31 cellular contexts compared by ENCODE assay signal in the genomic region with DNA sequence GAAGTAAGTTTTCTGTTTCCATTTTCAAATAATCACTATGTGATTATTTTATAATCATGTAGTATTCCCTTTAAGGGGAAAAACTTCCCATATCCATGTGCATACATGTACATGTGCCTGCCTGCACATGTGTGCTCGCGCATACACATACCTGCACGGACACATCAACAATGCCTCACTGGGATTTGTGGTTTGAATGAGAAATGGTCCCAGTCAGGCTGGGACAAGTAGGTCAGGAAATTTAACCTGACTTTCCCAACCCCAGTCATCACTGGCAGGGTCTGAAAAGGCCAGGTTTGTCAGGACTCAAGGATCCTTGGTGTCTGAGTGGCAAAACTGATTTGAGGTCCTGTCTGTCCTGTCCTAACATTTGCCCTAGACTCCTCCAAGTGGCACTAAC.
"Had no signal": no experiment of that assay in that cellular context is flagged by ENCODE, and none has a peak within 500 bp of the region (broad histone marks: within the 10 kb centered on the region; RNA-seq: fewer than 3 reads in every experiment).

No MANE protein-coding gene starts in this region.

- H3K27me3 ChIP-seq: adrenal gland, ascending aorta, ovary, sigmoid colon, suprapubic skin, tibial artery had no signal

- H3K36me3 Mint-ChIP-seq: activated CD4-positive, alpha-beta memory T cell treated with anti-CD3 and anti-CD28 coated beads for 36 hours; activated naive CD8-positive, alpha-beta T cell treated with anti-CD3 and anti-CD28 coated beads for 36 hours; brain; stimulated activated memory B cell treated with anti-CD40 and anti-IgM and Interleukin-4, amounts not matched to agents 10 μg/mL and 1 μg/mL and 100 μg/mL, for 72 hours had no signal

- H3K27ac Mint-ChIP-seq: activated CD4-positive, alpha-beta memory T cell treated with anti-CD3 and anti-CD28 coated beads for 36 hours; activated CD4-positive, alpha-beta T cell treated with anti-CD3 and anti-CD28 coated beads, Interleukin-2, amount 10 ng/mL, durations not matched to agents 24 days and 14 days; activated naive CD4-positive, alpha-beta T cell treated with anti-CD3 and anti-CD28 coated beads for 36 hours; activated naive CD8-positive, alpha-beta T cell treated with anti-CD3 and anti-CD28 coated beads for 36 hours; activated T-helper 1 cell treated with anti-CD3 and anti-CD28 coated beads, Interleukin-12 subunit alpha, Interleukin-12 subunit beta, Interleukin-2, Interleukin-4 antibody, amounts not matched to agents 30 ng/mL and 10 ng/mL and 1 ng/mL, durations not matched to agents 14 hours and 24 hours and 36 hours; brain; effector memory CD8-positive, alpha-beta T cell; stimulated activated memory B cell treated with anti-CD40 and anti-IgM and Interleukin-4, amounts not matched to agents 10 μg/mL and 1 μg/mL and 100 μg/mL, for 72 hours; T-helper 17 cell had no signal

- H3K27me3 Mint-ChIP-seq: activated CD4-positive, alpha-beta memory T cell treated with anti-CD3 and anti-CD28 coated beads for 36 hours had no signal

- H3K9me3 ChIP-seq: adrenal gland, ascending aorta, esophagus squamous epithelium, left ventricle myocardium inferior, ovary, prostate gland, sigmoid colon, suprapubic skin, tibial artery had no signal

- ATAC-seq: activated CD4-positive, CD25-positive, alpha-beta regulatory T cell treated with anti-CD3 and anti-CD28 coated beads, Interleukin-2, amount 50 U/mL, for 24 hours; effector memory CD8-positive, alpha-beta T cell; T-helper 17 cell had no signal

- H3K4me3 ChIP-seq: adrenal gland, ascending aorta, esophagus squamous epithelium, left ventricle myocardium inferior, lung, ovary, prostate gland, sigmoid colon, suprapubic skin, tibial artery had no signal

- H3K27ac ChIP-seq: adrenal gland, ascending aorta, esophagus squamous epithelium, left ventricle myocardium inferior, prostate gland, sigmoid colon, suprapubic skin, tibial artery, WERI-Rb-1 had no signal

- H3K4me3 Mint-ChIP-seq: activated CD4-positive, alpha-beta memory T cell treated with anti-CD3 and anti-CD28 coated beads for 36 hours; activated CD4-positive, alpha-beta T cell treated with anti-CD3 and anti-CD28 coated beads, Interleukin-2, amount 10 ng/mL, durations not matched to agents 24 days and 14 days; activated naive CD4-positive, alpha-beta T cell treated with anti-CD3 and anti-CD28 coated beads for 36 hours; activated naive CD8-positive, alpha-beta T cell treated with anti-CD3 and anti-CD28 coated beads for 36 hours; activated T-helper 1 cell treated with anti-CD3 and anti-CD28 coated beads, Interleukin-12 subunit alpha, Interleukin-12 subunit beta, Interleukin-2, Interleukin-4 antibody, amounts not matched to agents 30 ng/mL and 10 ng/mL and 1 ng/mL, durations not matched to agents 14 hours and 24 hours and 36 hours; brain; effector memory CD8-positive, alpha-beta T cell; stimulated activated memory B cell treated with anti-CD40 and anti-IgM and Interleukin-4, amounts not matched to agents 10 μg/mL and 1 μg/mL and 100 μg/mL, for 72 hours; T-helper 17 cell had no signal

- H3K4me1 Mint-ChIP-seq: activated CD4-positive, alpha-beta T cell treated with anti-CD3 and anti-CD28 coated beads, Interleukin-2, amount 10 ng/mL, durations not matched to agents 24 days and 14 days; brain; stimulated activated memory B cell treated with anti-CD40 and anti-IgM and Interleukin-4, amounts not matched to agents 10 μg/mL and 1 μg/mL and 100 μg/mL, for 72 hours; T-helper 17 cell had no signal

- H3K4me1 ChIP-seq: adrenal gland, ascending aorta, left ventricle myocardium inferior, prostate gland, sigmoid colon, suprapubic skin, tibial artery had no signal

- H3K36me3 ChIP-seq: adrenal gland, ascending aorta, esophagus squamous epithelium, left ventricle myocardium inferior, ovary, prostate gland, sigmoid colon, suprapubic skin, tibial artery, WERI-Rb-1 had no signal

- DNase-seq: activated CD4-positive, alpha-beta memory T cell treated with anti-CD3 and anti-CD28 coated beads for 36 hours; activated CD4-positive, alpha-beta T cell treated with anti-CD3 and anti-CD28 coated beads, Interleukin-2, amount 10 ng/mL, durations not matched to agents 24 days and 14 days; activated CD8-positive, alpha-beta memory T cell treated with anti-CD3 and anti-CD28 coated beads, Interleukin-2, amount 50 U/mL, for 4 hours; activated effector memory CD4-positive, alpha-beta T cell treated with anti-CD3 and anti-CD28 coated beads, Interleukin-2, amount 50 U/mL, for 16 hours; activated naive CD4-positive, alpha-beta T cell treated with anti-CD3 and anti-CD28 coated beads for 36 hours; activated naive CD8-positive, alpha-beta T cell treated with anti-CD3 and anti-CD28 coated beads for 36 hours; activated T-cell treated with anti-CD3 and anti-CD28 coated beads, Interleukin-2, amount 50 U/mL, for 1 hour; adrenal gland; caudate nucleus; cortex of kidney; effector memory CD8-positive, alpha-beta T cell; esophagus squamous epithelium; left ventricle myocardium inferior; ovary; retina; sigmoid colon; small intestine; stimulated activated CD4-positive, alpha-beta T cell treated with anti-CD3 and anti-CD28 coated beads, Interleukin-4, amount 100 ng/mL, for 4 hours; stimulated activated CD8-positive, alpha-beta memory T cell treated with anti-CD3 and anti-CD28 coated beads, Interleukin-4, amount 100 ng/mL, for 48 hours; T-helper 17 cell; T1000; tibial artery; WERI-Rb-1 had no signal

- H3K9me3 Mint-ChIP-seq: activated CD4-positive, alpha-beta memory T cell treated with anti-CD3 and anti-CD28 coated beads for 36 hours; activated CD4-positive, alpha-beta T cell treated with anti-CD3 and anti-CD28 coated beads, Interleukin-2, amount 10 ng/mL, durations not matched to agents 24 days and 14 days; activated naive CD4-positive, alpha-beta T cell treated with anti-CD3 and anti-CD28 coated beads for 36 hours; activated naive CD8-positive, alpha-beta T cell treated with anti-CD3 and anti-CD28 coated beads for 36 hours; activated T-helper 1 cell treated with anti-CD3 and anti-CD28 coated beads, Interleukin-12 subunit alpha, Interleukin-12 subunit beta, Interleukin-2, Interleukin-4 antibody, amounts not matched to agents 30 ng/mL and 10 ng/mL and 1 ng/mL, durations not matched to agents 14 hours and 24 hours and 36 hours; brain; effector memory CD8-positive, alpha-beta T cell; stimulated activated memory B cell treated with anti-CD40 and anti-IgM and Interleukin-4, amounts not matched to agents 10 μg/mL and 1 μg/mL and 100 μg/mL, for 72 hours had no signal
